In genomic region chr4:186900232-186900900, GRCh38 we compare ENCODE assay signal across 12 cellular contexts.
DNase-seq lines count a peak whose midpoint lies in the region; ATAC-seq and TF ChIP-seq lines count a peak whose summit lies in the region.
"Had no signal": no experiment of that assay in that cellular context is flagged by ENCODE, and none has a peak within 500 bp of the region (broad histone marks: within the 10 kb centered on the region; RNA-seq: fewer than 3 reads in every experiment).

No MANE protein-coding gene starts in this region.

- H3K9me3 ChIP-seq in ascending aorta = no peaks in the 10 kb centered on the region

- H3K4me3 ChIP-seq in ascending aorta = no peak overlapping the region

- no peaks in the 10 kb centered on the region for H3K27me3 ChIP-seq in ascending aorta

- H3K27ac ChIP-seq in ascending aorta = no peak overlapping the region

- H3K4me1 Mint-ChIP-seq in HFFc6 (ENCODE audit: low read depth) = peaks cover 56% of the 10 kb centered on the region
- H3K4me1 Mint-ChIP-seq in activated CD4-positive, alpha-beta T cell treated with anti-CD3 and anti-CD28 coated beads for 36 hours = no peaks in the 10 kb centered on the region

- H3K4me1 ChIP-seq in ascending aorta = no peaks in the 10 kb centered on the region

- TF ChIP-seq CTCF in HFFc6 (IDR thresholded peaks at IDR 0.05) (no peak), ascending aorta (IDR thresholded peaks at IDR 0.05) (no peak)

- H3K9me3 Mint-ChIP-seq in HFFc6 = no peaks in the 10 kb centered on the region
- peaks cover 14% of the 10 kb centered on the region for H3K9me3 Mint-ChIP-seq in activated CD4-positive, alpha-beta T cell treated with anti-CD3 and anti-CD28 coated beads for 36 hours (ENCODE audit: low read depth)

- H3K36me3 Mint-ChIP-seq in HFFc6 (ENCODE audit: low read depth) = no peaks in the 10 kb centered on the region
- no peaks in the 10 kb centered on the region for H3K36me3 Mint-ChIP-seq in activated CD4-positive, alpha-beta T cell treated with anti-CD3 and anti-CD28 coated beads for 36 hours (ENCODE audit: low read depth)
- H3K36me3 Mint-ChIP-seq: activated CD4-positive, alpha-beta memory T cell treated with anti-CD3 and anti-CD28 coated beads for 36 hours had no signal

- H3K4me3 Mint-ChIP-seq in HFFc6 = no peak overlapping the region
- H3K4me3 Mint-ChIP-seq in activated CD4-positive, alpha-beta T cell treated with anti-CD3 and anti-CD28 coated beads for 36 hours = no peak overlapping the region
- H3K4me3 Mint-ChIP-seq: activated CD4-positive, alpha-beta memory T cell treated with anti-CD3 and anti-CD28 coated beads for 36 hours had no signal

- CTCF ChIA-PET in activated CD4-positive, alpha-beta T cell treated with anti-CD3 and anti-CD28 coated beads for 36 hours (lab: Charles Lee) = no interaction called here

- intact Hi-C loops in ascending aorta (cut with DNase I) = no loop called here
- intact Hi-C loops in activated CD4-positive, alpha-beta T cell treated with anti-CD3 and anti-CD28 coated beads for 36 hours (cut with DNase I, micrococcal nuclease) = no loop called here

- ATAC-seq in HG02840 (IDR thresholded peaks at IDR 0.05; ENCODE audit: low FRiP score, unreplicated experiment) = no peak
- no peak for ATAC-seq in activated CD4-positive, alpha-beta T cell treated with anti-CD3 and anti-CD28 coated beads for 36 hours

- POLR2A ChIA-PET in activated CD4-positive, alpha-beta T cell treated with anti-CD3 and anti-CD28 coated beads for 36 hours (lab: Charles Lee) = no interaction called here

- H3K27ac Mint-ChIP-seq in HFFc6 = peak overlapping the region; percentile 59; the same call in 1 of the 2 replicates
- H3K27ac Mint-ChIP-seq in activated CD4-positive, alpha-beta T cell treated with anti-CD3 and anti-CD28 coated beads for 36 hours = no peak overlapping the region
- H3K27ac Mint-ChIP-seq: activated CD4-positive, alpha-beta memory T cell treated with anti-CD3 and anti-CD28 coated beads for 36 hours had no signal

- H3K36me3 ChIP-seq in ascending aorta = no peaks in the 10 kb centered on the region

- no peaks in the 10 kb centered on the region for H3K27me3 Mint-ChIP-seq in HFFc6 (ENCODE audit: insufficient read depth)
- H3K27me3 Mint-ChIP-seq in activated CD4-positive, alpha-beta T cell treated with anti-CD3 and anti-CD28 coated beads for 36 hours = no peaks in the 10 kb centered on the region
- H3K27me3 Mint-ChIP-seq: activated CD4-positive, alpha-beta memory T cell treated with anti-CD3 and anti-CD28 coated beads for 36 hours had no signal

- DNase-seq in A172 (ENCODE audit: low spot score) = peak; percentile 77
- peak; percentile 84 for DNase-seq in HFFc6
- DNase-seq in astrocyte of the hippocampus (ENCODE audit: low read depth, low spot score) = peak; percentile 71
- peak; percentile 93 for DNase-seq in iris pigment epithelial cell (ENCODE audit: low read depth)
- no peak for DNase-seq in ascending aorta (ENCODE audit: low spot score in 2 of 2)
- DNase-seq in NCI-H446 treated with DMSO at 0.1 percent for 48 hours (lab: John Stamatoyannopoulos, UW) = no peak
- no peak for DNase-seq in activated CD4-positive, alpha-beta T cell treated with anti-CD3 and anti-CD28 coated beads for 36 hours
- DNase-seq: ACHN; activated CD4-positive, alpha-beta memory T cell treated with anti-CD3 and anti-CD28 coated beads for 36 hours; activated naive CD4-positive, alpha-beta T cell; NCI-H1417 had no signal

Comparison
In these comparisons a context has a peak if more than half of its experiments do, and no peak if none do; other contexts are left out.
1. DNase-seq: peak in A172 (single experiment), HFFc6 (single experiment), astrocyte of the hippocampus (single experiment) and iris pigment epithelial cell (single experiment); none in ascending aorta (0 of 2), NCI-H446 treated with DMSO at 0.1 percent for 48 hours (single experiment) and activated CD4-positive, alpha-beta T cell treated with anti-CD3 and anti-CD28 coated beads for 36 hours (single experiment).